Comparison of ENCODE assay signal across 12 cellular contexts in the genomic region with DNA sequence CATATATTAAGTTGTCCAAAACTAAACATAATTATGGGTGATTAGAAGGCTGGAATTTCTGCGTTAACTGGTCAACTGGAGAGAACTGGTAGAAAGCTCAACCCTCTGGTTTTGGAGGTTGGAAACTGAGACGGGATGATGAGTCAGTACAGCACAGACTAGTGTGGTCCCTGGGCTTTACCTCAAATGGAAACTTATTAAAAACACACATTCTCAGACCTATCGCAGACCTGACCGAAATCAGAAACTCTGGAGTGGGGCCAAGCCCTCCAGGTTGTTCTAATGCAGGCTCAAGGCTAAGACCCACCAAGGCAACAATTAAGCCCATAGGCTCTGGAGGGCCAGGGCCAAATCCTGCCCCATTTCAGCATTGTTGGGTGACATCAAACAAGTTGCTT.
DNase-seq lines count a peak whose midpoint lies in the region; ATAC-seq and TF ChIP-seq lines count a peak whose summit lies in the region.
"Had no signal": no experiment of that assay in that cellular context is flagged by ENCODE, and none has a peak within 500 bp of the region (broad histone marks: within the 10 kb centered on the region; RNA-seq: fewer than 3 reads in every experiment).

No MANE protein-coding gene starts in this region.

- H3K4me1 ChIP-seq in foreskin keratinocyte: peaks cover 33% of the 10 kb centered on the region

- ATAC-seq in activated naive CD4-positive, alpha-beta T cell treated with anti-CD3 and anti-CD28 coated beads, Interleukin-2, amount 50 U/mL, for 72 hours: peak; percentile 41 to 82
- ATAC-seq in HG03045 (IDR thresholded peaks at IDR 0.05; ENCODE audit: unreplicated experiment) (peak; percentile 63), foreskin keratinocyte (no peak), GM18861 (IDR thresholded peaks at IDR 0.05; ENCODE audit: unreplicated experiment) (no peak)

- no peaks in the 10 kb centered on the region for H3K9me3 Mint-ChIP-seq in activated naive CD4-positive, alpha-beta T cell treated with anti-CD3 and anti-CD28 coated beads, Interleukin-2, amount 50 U/mL, for 72 hours
- no peaks in the 10 kb centered on the region for H3K9me3 Mint-ChIP-seq in activated naive CD4-positive, alpha-beta T cell treated with anti-CD3 and anti-CD28 coated beads, Interleukin-2, amount 10 ng/mL, durations not matched to agents 7 days and 5 days
- H3K9me3 Mint-ChIP-seq in activated naive CD8-positive, alpha-beta T cell treated with anti-CD3 and anti-CD28 coated beads for 36 hours: no peaks in the 10 kb centered on the region
- no peaks in the 10 kb centered on the region for H3K9me3 Mint-ChIP-seq in activated CD4-positive, alpha-beta memory T cell treated with anti-CD3 and anti-CD28 coated beads for 36 hours
- H3K9me3 Mint-ChIP-seq: T-helper 1 cell treated with Interleukin-12 subunit alpha and Interleukin-12 subunit beta and Interleukin-4 antibody, amounts not matched to agents 30 μg/mL and 1 μg/mL, for 36 hours had no signal

- no peaks in the 10 kb centered on the region for H3K27me3 ChIP-seq in foreskin keratinocyte
- H3K27me3 ChIP-seq: transverse colon had no signal

- intact Hi-C loops in activated CD4-positive, alpha-beta memory T cell treated with anti-CD3 and anti-CD28 coated beads for 36 hours (cut with micrococcal nuclease): no loop called here

- H3K36me3 Mint-ChIP-seq in activated naive CD4-positive, alpha-beta T cell treated with anti-CD3 and anti-CD28 coated beads, Interleukin-2, amount 50 U/mL, for 72 hours: no peaks in the 10 kb centered on the region
- H3K36me3 Mint-ChIP-seq in activated naive CD4-positive, alpha-beta T cell treated with anti-CD3 and anti-CD28 coated beads, Interleukin-2, amount 10 ng/mL, durations not matched to agents 7 days and 5 days: no peaks in the 10 kb centered on the region
- H3K36me3 Mint-ChIP-seq in activated naive CD8-positive, alpha-beta T cell treated with anti-CD3 and anti-CD28 coated beads for 36 hours: no peaks in the 10 kb centered on the region
- no peaks in the 10 kb centered on the region for H3K36me3 Mint-ChIP-seq in activated CD4-positive, alpha-beta memory T cell treated with anti-CD3 and anti-CD28 coated beads for 36 hours

- H3K27ac ChIP-seq in foreskin keratinocyte: no peak overlapping the region

- no peak for DNase-seq in activated naive CD4-positive, alpha-beta T cell treated with anti-CD3 and anti-CD28 coated beads, Interleukin-2, amount 50 U/mL, for 72 hours (ENCODE audit: low spot score in 2 of 2)
- DNase-seq in activated naive CD4-positive, alpha-beta T cell treated with anti-CD3 and anti-CD28 coated beads, Interleukin-2, amount 10 ng/mL, durations not matched to agents 7 days and 5 days: no peak
- DNase-seq in activated naive CD8-positive, alpha-beta T cell treated with anti-CD3 and anti-CD28 coated beads for 36 hours: peak; percentile 43
- peak; percentile 36 for DNase-seq in stromal cell of bone marrow (ENCODE audit: low read depth)
- DNase-seq in activated CD4-positive, alpha-beta memory T cell treated with anti-CD3 and anti-CD28 coated beads for 36 hours: no peak
- no peak for DNase-seq in foreskin keratinocyte
- DNase-seq: activated effector memory CD4-positive, alpha-beta T cell treated with Interleukin-2 at 50 U/mL for 16 hours; NCI-H2171 treated with DMSO at 0.1 percent for 48 hours; transverse colon had no signal

- TF ChIP-seq CTCF in foreskin keratinocyte (conservative IDR thresholded peaks at IDR 0.05): no peak

- H3K4me1 Mint-ChIP-seq in activated naive CD4-positive, alpha-beta T cell treated with anti-CD3 and anti-CD28 coated beads, Interleukin-2, amount 10 ng/mL, durations not matched to agents 7 days and 5 days: no peaks in the 10 kb centered on the region
- H3K4me1 Mint-ChIP-seq in activated naive CD8-positive, alpha-beta T cell treated with anti-CD3 and anti-CD28 coated beads for 36 hours: peaks cover 20% of the 10 kb centered on the region
- no peaks in the 10 kb centered on the region for H3K4me1 Mint-ChIP-seq in activated CD4-positive, alpha-beta memory T cell treated with anti-CD3 and anti-CD28 coated beads for 36 hours (ENCODE audit: low read depth)

- H3K27me3 Mint-ChIP-seq in activated naive CD4-positive, alpha-beta T cell treated with anti-CD3 and anti-CD28 coated beads, Interleukin-2, amount 10 ng/mL, durations not matched to agents 7 days and 5 days: peaks cover 4% of the 10 kb centered on the region
- H3K27me3 Mint-ChIP-seq in activated naive CD8-positive, alpha-beta T cell treated with anti-CD3 and anti-CD28 coated beads for 36 hours: peaks cover 20% of the 10 kb centered on the region
- H3K27me3 Mint-ChIP-seq in activated CD4-positive, alpha-beta memory T cell treated with anti-CD3 and anti-CD28 coated beads for 36 hours: no peaks in the 10 kb centered on the region

- H3K27ac Mint-ChIP-seq in activated naive CD4-positive, alpha-beta T cell treated with anti-CD3 and anti-CD28 coated beads, Interleukin-2, amount 50 U/mL, for 72 hours: no peak overlapping the region
- H3K27ac Mint-ChIP-seq in activated naive CD4-positive, alpha-beta T cell treated with anti-CD3 and anti-CD28 coated beads, Interleukin-2, amount 10 ng/mL, durations not matched to agents 7 days and 5 days: no peak overlapping the region
- H3K27ac Mint-ChIP-seq in activated naive CD8-positive, alpha-beta T cell treated with anti-CD3 and anti-CD28 coated beads for 36 hours: peak overlapping the region; percentile 83
- no peak overlapping the region for H3K27ac Mint-ChIP-seq in activated CD4-positive, alpha-beta memory T cell treated with anti-CD3 and anti-CD28 coated beads for 36 hours
- H3K27ac Mint-ChIP-seq: T-helper 1 cell treated with Interleukin-12 subunit alpha and Interleukin-12 subunit beta and Interleukin-4 antibody, amounts not matched to agents 30 μg/mL and 1 μg/mL, for 36 hours had no signal

- CTCF ChIA-PET in activated naive CD4-positive, alpha-beta T cell treated with anti-CD3 and anti-CD28 coated beads, Interleukin-2, amount 10 ng/mL, durations not matched to agents 7 days and 5 days (lab: Charles Lee): no interaction called here
- CTCF ChIA-PET in activated CD4-positive, alpha-beta memory T cell treated with anti-CD3 and anti-CD28 coated beads for 36 hours (lab: Charles Lee): no interaction called here

- H3K4me3 Mint-ChIP-seq in activated naive CD4-positive, alpha-beta T cell treated with anti-CD3 and anti-CD28 coated beads, Interleukin-2, amount 10 ng/mL, durations not matched to agents 7 days and 5 days: no peak overlapping the region
- H3K4me3 Mint-ChIP-seq in activated naive CD8-positive, alpha-beta T cell treated with anti-CD3 and anti-CD28 coated beads for 36 hours: no peak overlapping the region
- H3K4me3 Mint-ChIP-seq in activated CD4-positive, alpha-beta memory T cell treated with anti-CD3 and anti-CD28 coated beads for 36 hours: no peak overlapping the region
- H3K4me3 Mint-ChIP-seq: T-helper 1 cell treated with Interleukin-12 subunit alpha and Interleukin-12 subunit beta and Interleukin-4 antibody, amounts not matched to agents 30 μg/mL and 1 μg/mL, for 36 hours had no signal

- POLR2A ChIA-PET in activated CD4-positive, alpha-beta memory T cell treated with anti-CD3 and anti-CD28 coated beads for 36 hours (lab: Charles Lee): no interaction called here

Comparison
In these comparisons a context has a peak if more than half of its experiments do, and no peak if none do; other contexts are left out.
1. ATAC-seq: peak in activated naive CD4-positive, alpha-beta T cell treated with anti-CD3 and anti-CD28 coated beads, Interleukin-2, amount 50 U/mL, for 72 hours (2 of 2) and HG03045 (single experiment); none in foreskin keratinocyte (single experiment) and GM18861 (single experiment).
2. DNase-seq: peak in activated naive CD8-positive, alpha-beta T cell treated with anti-CD3 and anti-CD28 coated beads for 36 hours (single experiment) and stromal cell of bone marrow (single experiment); none in activated naive CD4-positive, alpha-beta T cell treated with anti-CD3 and anti-CD28 coated beads, Interleukin-2, amount 50 U/mL, for 72 hours (0 of 2), activated naive CD4-positive, alpha-beta T cell treated with anti-CD3 and anti-CD28 coated beads, Interleukin-2, amount 10 ng/mL, durations not matched to agents 7 days and 5 days (single experiment), activated CD4-positive, alpha-beta memory T cell treated with anti-CD3 and anti-CD28 coated beads for 36 hours (single experiment) and foreskin keratinocyte (0 of 2).